1 cellular context compared by ENCODE assay signal in the genomic region with DNA sequence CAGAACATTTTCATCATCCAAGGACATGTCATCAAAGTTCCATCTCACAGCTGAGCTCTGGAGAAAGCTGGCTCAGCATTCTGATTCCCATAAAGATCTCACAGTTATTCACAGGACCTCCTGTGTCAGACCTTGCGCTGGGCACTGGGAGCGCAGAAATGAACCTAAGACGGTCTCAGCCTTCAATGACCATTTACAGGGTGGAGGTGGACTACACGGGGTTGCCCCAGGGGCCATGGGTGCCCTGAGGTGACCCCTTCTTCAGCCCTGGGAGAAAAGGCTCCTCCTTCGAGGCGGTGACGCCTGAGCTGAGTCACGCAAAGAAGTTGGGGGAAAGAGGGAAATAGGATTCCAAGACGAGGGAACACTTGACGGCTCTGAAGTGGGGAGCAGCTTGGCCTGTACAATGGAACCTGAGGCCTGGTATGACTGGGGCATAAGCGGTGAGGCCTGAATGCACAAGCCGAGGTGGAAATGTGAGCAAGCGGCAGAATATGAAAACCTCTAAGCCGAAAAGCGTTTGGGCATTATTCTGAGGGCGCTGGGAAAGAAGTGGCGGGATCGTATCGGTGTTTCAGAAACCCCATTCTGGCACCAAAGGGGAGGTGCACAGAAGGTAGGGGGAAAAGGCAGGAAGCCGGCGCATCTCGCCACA.
TF ChIP-seq lines count a peak whose summit lies in the region.

No MANE protein-coding gene starts in this region.

TF ChIP-seq in K562, 482 proteins besides CTCF, POLR2A, EP300 and RAD21 (continued from another document and continues in another):
- TF ChIP-seq, protein P1, sequence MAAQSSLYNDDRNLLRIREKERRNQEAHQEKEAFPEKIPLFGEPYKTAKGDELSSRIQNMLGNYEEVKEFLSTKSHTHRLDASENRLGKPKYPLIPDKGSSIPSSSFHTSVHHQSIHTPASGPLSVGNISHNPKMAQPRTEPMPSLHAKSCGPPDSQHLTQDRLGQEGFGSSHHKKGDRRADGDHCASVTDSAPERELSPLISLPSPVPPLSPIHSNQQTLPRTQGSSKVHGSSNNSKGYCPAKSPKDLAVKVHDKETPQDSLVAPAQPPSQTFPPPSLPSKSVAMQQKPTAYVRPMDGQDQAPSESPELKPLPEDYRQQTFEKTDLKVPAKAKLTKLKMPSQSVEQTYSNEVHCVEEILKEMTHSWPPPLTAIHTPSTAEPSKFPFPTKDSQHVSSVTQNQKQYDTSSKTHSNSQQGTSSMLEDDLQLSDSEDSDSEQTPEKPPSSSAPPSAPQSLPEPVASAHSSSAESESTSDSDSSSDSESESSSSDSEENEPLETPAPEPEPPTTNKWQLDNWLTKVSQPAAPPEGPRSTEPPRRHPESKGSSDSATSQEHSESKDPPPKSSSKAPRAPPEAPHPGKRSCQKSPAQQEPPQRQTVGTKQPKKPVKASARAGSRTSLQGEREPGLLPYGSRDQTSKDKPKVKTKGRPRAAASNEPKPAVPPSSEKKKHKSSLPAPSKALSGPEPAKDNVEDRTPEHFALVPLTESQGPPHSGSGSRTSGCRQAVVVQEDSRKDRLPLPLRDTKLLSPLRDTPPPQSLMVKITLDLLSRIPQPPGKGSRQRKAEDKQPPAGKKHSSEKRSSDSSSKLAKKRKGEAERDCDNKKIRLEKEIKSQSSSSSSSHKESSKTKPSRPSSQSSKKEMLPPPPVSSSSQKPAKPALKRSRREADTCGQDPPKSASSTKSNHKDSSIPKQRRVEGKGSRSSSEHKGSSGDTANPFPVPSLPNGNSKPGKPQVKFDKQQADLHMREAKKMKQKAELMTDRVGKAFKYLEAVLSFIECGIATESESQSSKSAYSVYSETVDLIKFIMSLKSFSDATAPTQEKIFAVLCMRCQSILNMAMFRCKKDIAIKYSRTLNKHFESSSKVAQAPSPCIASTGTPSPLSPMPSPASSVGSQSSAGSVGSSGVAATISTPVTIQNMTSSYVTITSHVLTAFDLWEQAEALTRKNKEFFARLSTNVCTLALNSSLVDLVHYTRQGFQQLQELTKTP (IDR thresholded peaks at IDR 0.05; ENCODE audit: low read depth in 1 of 2, partially characterized antibody in 2 of 2), result no peak
- TF ChIP-seq CAMTA2 (CRISPR knock-in tag; conservative IDR thresholded peaks at IDR 0.05) (no peak), RBBP5 (IDR thresholded peaks at IDR 0.05; ENCODE audit: borderline replicate concordance, insufficient read depth, low read length, poor library complexity, severe bottlenecking) (no peak), KLF16 (IDR thresholded peaks at IDR 0.05) (no peak), NCOA2 (IDR thresholded peaks at IDR 0.05; ENCODE audit: partially characterized antibody in 2 of 2) (no peak), BRCA1 (IDR thresholded peaks at IDR 0.05) (no peak), BRCA1 (CRISPR knock-in tag; IDR thresholded peaks at IDR 0.05) (no peak), SIX5 (IDR thresholded peaks at IDR 0.05; ENCODE audit: borderline replicate concordance in 1 of 2, insufficient read depth in 1 of 2, low read depth in 1 of 2, low read length in 2 of 2) (no peak), CHAMP1 (IDR thresholded peaks at IDR 0.05) (no peak), ELK1 (CRISPR knock-in tag; IDR thresholded peaks at IDR 0.05) (no peak), ZNF655 (CRISPR knock-in tag; IDR thresholded peaks at IDR 0.05) (no peak), E2F4 (CRISPR knock-in tag; IDR thresholded peaks at IDR 0.05; ENCODE audit: low read depth) (peak; percentile 38; the same call in 1 of the 2 replicates), SPI1 (IDR thresholded peaks at IDR 0.05; ENCODE audit: borderline replicate concordance, low read depth, low read length) (0 out of 2 replicates have a peak, but pooled peaks have one; percentile 1), NCOR1 (IDR thresholded peaks at IDR 0.05) (peak; percentile 52), GABPB1 (CRISPR knock-in tag; IDR thresholded peaks at IDR 0.05) (no peak), SNRNP70 (optimal IDR thresholded peaks at IDR 0.05; ENCODE audit: low read depth, low read length) (no peak), KLF1 (tag; IDR thresholded peaks at IDR 0.05) (peak; percentile 43; the same call in 1 of the 2 replicates), JUND (IDR thresholded peaks at IDR 0.05; ENCODE audit: borderline replicate concordance, low read depth, low read length) (peak; percentile 92), JUND (tag; IDR thresholded peaks at IDR 0.05; ENCODE audit: borderline replicate concordance, low read depth, low read length) (peak; percentile 89; the same call in 2 of the 3 replicates), RFX1 (IDR thresholded peaks at IDR 0.05) (no peak), EWSR1 (IDR thresholded peaks at IDR 0.05; ENCODE audit: borderline replicate concordance, low read depth, partially characterized antibody) (no peak), SAFB (IDR thresholded peaks at IDR 0.05; ENCODE audit: borderline replicate concordance, low read depth, low read length) (no peak), KAT2B (IDR thresholded peaks at IDR 0.05; ENCODE audit: low read depth, low read length) (no peak), ZNF311 (CRISPR knock-in tag; IDR thresholded peaks at IDR 0.05) (no peak), SMARCA4 (IDR thresholded peaks at IDR 0.05) (peak; percentile 77), NR4A1 (CRISPR knock-in tag; IDR thresholded peaks at IDR 0.05) (no peak), NR4A1 (tag; IDR thresholded peaks at IDR 0.05) (0 out of 2 replicates have a peak, but pooled peaks have one; percentile 36), ZFP91 (CRISPR knock-in tag; IDR thresholded peaks at IDR 0.05) (peak; percentile 14; the same call in 1 of the 2 replicates), SMARCE1 (IDR thresholded peaks at IDR 0.05) (peak; percentile 78), EZH2 (IDR thresholded peaks at IDR 0.05; ENCODE audit: borderline replicate concordance, low read depth, low read length) (no peak), ZNF644 (tag; IDR thresholded peaks at IDR 0.05; ENCODE audit: low read depth) (no peak), SAFB2 (IDR thresholded peaks at IDR 0.05; ENCODE audit: borderline replicate concordance, low read depth, low read length, severe bottlenecking) (no peak), SMAD4 (CRISPR knock-in tag; conservative IDR thresholded peaks at IDR 0.05) (no peak), PHF21A (IDR thresholded peaks at IDR 0.05; ENCODE audit: borderline replicate concordance, low read depth) (0 out of 2 replicates have a peak, but pooled peaks have one; percentile 27), TBL1XR1 (IDR thresholded peaks at IDR 0.05; ENCODE audit: low read length in 2 of 2) (no peak; a peak in 1 of 4 replicates), FOXJ2 (tag; IDR thresholded peaks at IDR 0.05) (peak; percentile 37; the same call in 1 of the 2 replicates), MTA1 (IDR thresholded peaks at IDR 0.05; ENCODE audit: borderline replicate concordance) (no peak; the same call in 1 of the 2 replicates), CBX3 (IDR thresholded peaks at IDR 0.05; ENCODE audit: borderline replicate concordance in 1 of 2, low read length in 2 of 2) (no peak; a peak in 1 of 3 replicates), CCNT2 (IDR thresholded peaks at IDR 0.05; ENCODE audit: borderline replicate concordance, extremely low read depth, insufficient read length, low read depth, low read length) (no peak), ATF3 (IDR thresholded peaks at IDR 0.05) (peak; percentile 87), ATF3 (CRISPR knock-in tag; conservative IDR thresholded peaks at IDR 0.05) (peak; percentile 65; the same call in 1 of the 2 replicates), ZNF282 (CRISPR knock-in tag; IDR thresholded peaks at IDR 0.05) (no peak), ZNF436 (CRISPR knock-in tag; IDR thresholded peaks at IDR 0.05) (no peak), ZNF146 (CRISPR knock-in tag; IDR thresholded peaks at IDR 0.05; ENCODE audit: unreplicated experiment) (no peak)
